In the genomic region with DNA sequence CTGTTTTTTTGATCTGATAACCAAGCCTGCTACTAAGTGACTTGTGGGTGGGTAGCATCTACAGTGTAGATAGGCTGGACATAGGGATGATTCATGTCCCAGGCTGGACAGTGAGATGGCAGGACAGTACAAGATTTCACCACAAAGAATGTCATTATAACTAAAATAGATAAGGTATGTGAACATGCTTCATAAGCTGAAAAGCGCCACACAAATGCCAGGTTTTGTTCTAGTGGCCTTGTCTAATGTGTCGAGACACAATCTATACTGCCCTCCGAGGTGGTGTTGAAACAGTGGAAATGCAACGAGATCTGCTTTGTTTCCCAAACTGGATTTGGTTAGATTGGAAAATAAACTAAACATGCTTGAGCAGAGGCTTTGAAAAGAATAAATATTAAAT, we compare ENCODE assay signal across 11 cellular contexts. TPM values are rescaled to one million over a fixed set of nuclear protein-coding genes. Genes with fewer than 3 reads are reported as not detected.
DNase-seq lines count a peak whose midpoint lies in the region; ATAC-seq, FAIRE-seq and TF ChIP-seq lines count a peak whose summit lies in the region.
"Had no signal": no experiment of that assay in that cellular context is flagged by ENCODE, and none has a peak within 500 bp of the region (broad histone marks: within the 10 kb centered on the region; RNA-seq: fewer than 3 reads in every experiment).

No MANE protein-coding gene starts in this region.

- H3K9me3 ChIP-seq in cardiac muscle cell (ENCODE audit: low read depth), result no peaks in the 10 kb centered on the region
- H3K9me3 ChIP-seq: BLaER1 had no signal

- H3K27ac Mint-ChIP-seq in type B pancreatic cell, result peak overlapping the region; percentile 50
- H3K27ac Mint-ChIP-seq in mesothelial cell of epicardium, result no peak overlapping the region
- H3K27ac Mint-ChIP-seq: activated naive CD4-positive, alpha-beta T cell treated with anti-CD3 and anti-CD28 coated beads, Interleukin-2, amount 50 U/mL, for 24 hours had no signal

- no peaks in the 10 kb centered on the region for H3K4me1 ChIP-seq in cardiac muscle cell (ENCODE audit: low read depth)

- H3K36me3 Mint-ChIP-seq in type B pancreatic cell (peaks cover 30% of the 10 kb centered on the region), mesothelial cell of epicardium (no peaks in the 10 kb centered on the region)
- H3K36me3 Mint-ChIP-seq: activated naive CD4-positive, alpha-beta T cell treated with anti-CD3 and anti-CD28 coated beads, Interleukin-2, amount 50 U/mL, for 24 hours had no signal

- peaks cover 37% of the 10 kb centered on the region for H3K27me3 ChIP-seq in cardiac muscle cell

- intact Hi-C loops in Right ventricle myocardium superior (cut with DNase I), result loop anchor here (5.0 kb wide), 1 partner anchor 36 kb away; no protein-coding TSS in a partner anchor

- no peak for ATAC-seq in Right ventricle myocardium superior (ENCODE audit: poor library complexity)
- no peak for ATAC-seq in stimulated activated naive CD8-positive, alpha-beta T cell treated with anti-CD3 and anti-CD28 coated beads, Interleukin-15, Interleukin-2, amounts not matched to agents 100 U/mL and 50 U/mL, for 24 hours

- H3K4me1 Mint-ChIP-seq in type B pancreatic cell (ENCODE audit: unreplicated experiment) (peaks cover 24% of the 10 kb centered on the region), mesothelial cell of epicardium (peaks cover 9% of the 10 kb centered on the region)

- H3K4me3 Mint-ChIP-seq in type B pancreatic cell (peak overlapping the region; percentile 62), mesothelial cell of epicardium (no peak overlapping the region)
- H3K4me3 Mint-ChIP-seq: activated naive CD4-positive, alpha-beta T cell treated with anti-CD3 and anti-CD28 coated beads, Interleukin-2, amount 50 U/mL, for 24 hours had no signal

- peak in 1 of 2 donors; percentile 64 for DNase-seq in cardiac muscle cell (ENCODE audit: low read depth in 1 of 2, low spot score in 1 of 2)
- DNase-seq in Right ventricle myocardium superior, result no peak
- DNase-seq in glomerular visceral epithelial cell (ENCODE audit: extremely low spot score), result peak; percentile 36
- no peak for DNase-seq in type B pancreatic cell (ENCODE audit: extremely low spot score, unreplicated experiment)
- DNase-seq in stimulated activated naive CD8-positive, alpha-beta T cell treated with anti-CD3 and anti-CD28 coated beads, Interleukin-15, Interleukin-2, amounts not matched to agents 100 U/mL and 50 U/mL, for 24 hours, result no peak
- DNase-seq in mesothelial cell of epicardium (ENCODE audit: low spot score in 2 of 2, unreplicated experiment in 2 of 2), result no peak
- no peak for DNase-seq in stimulated activated CD4-positive, alpha-beta T cell treated with anti-CD3 and anti-CD28 coated beads, Interleukin-1b, Interleukin-23, amount 100 ng/mL, for 48 hours
- DNase-seq: NCI-H1092 had no signal

- no peaks in the 10 kb centered on the region for H3K36me3 ChIP-seq in cardiac muscle cell

- peak; percentile 39 for TF ChIP-seq CTCF in cardiac muscle cell (IDR thresholded peaks at IDR 0.05; ENCODE audit: low read depth, low read length)
- peak; percentile 39 for TF ChIP-seq CTCF in type B pancreatic cell (conservative IDR thresholded peaks at IDR 0.05)
- TF ChIP-seq CTCF in mesothelial cell of epicardium (IDR thresholded peaks at IDR 0.05; ENCODE audit: unreplicated experiment), result no peak

- peak; percentile 52 for FAIRE-seq in TTC549 (lab: Jason Lieb, UNC)

- H3K27me3 Mint-ChIP-seq in type B pancreatic cell, result peaks cover 21% of the 10 kb centered on the region
- peaks cover 25% of the 10 kb centered on the region for H3K27me3 Mint-ChIP-seq in mesothelial cell of epicardium (ENCODE audit: low read depth)

- H3K9me3 Mint-ChIP-seq in type B pancreatic cell, result no peaks in the 10 kb centered on the region
- H3K9me3 Mint-ChIP-seq in mesothelial cell of epicardium, result no peaks in the 10 kb centered on the region
- H3K9me3 Mint-ChIP-seq: activated naive CD4-positive, alpha-beta T cell treated with anti-CD3 and anti-CD28 coated beads, Interleukin-2, amount 50 U/mL, for 24 hours had no signal

- H3K4me3 ChIP-seq in cardiac muscle cell, result no peak overlapping the region
- H3K4me3 ChIP-seq: BLaER1 had no signal

- no peak overlapping the region for H3K27ac ChIP-seq in cardiac muscle cell
- H3K27ac ChIP-seq: BLaER1 had no signal

RNA-seq across cellular contexts. Expression of a gene that starts 4.4 kb away (rescaled TPM):
- total RNA-seq in cardiac muscle cell (33.2 and 51.8 TPM in 2 replicates), Right ventricle myocardium superior (246 TPM), type B pancreatic cell (ENCODE audit: low replicate concordance) (120 and 497 TPM in 2 replicates), mesothelial cell of epicardium (17.1 to 19.4 TPM (median 19.2 TPM) in 3 replicates)
- 55.3 and 60.3 TPM in 2 replicates for polyA plus RNA-seq in cardiac muscle cell

RNA-seq across cellular contexts. Expression of a gene that starts 58.0 kb away (rescaled TPM):
- total RNA-seq in cardiac muscle cell (3.4 and 37.4 TPM in 2 replicates), Right ventricle myocardium superior (0.27 TPM), type B pancreatic cell (ENCODE audit: low replicate concordance) (18.8 and 58.8 TPM in 2 replicates), mesothelial cell of epicardium (20.3 to 24.5 TPM (median 23.0 TPM) in 3 replicates)
- 5.9 and 71.1 TPM in 2 replicates for polyA plus RNA-seq in cardiac muscle cell
